ENCODE assay signal across 9 cellular contexts in genomic region chr1:206589206-206589605, GRCh38. TPM values are rescaled to one million over a fixed set of nuclear protein-coding genes. Genes with fewer than 3 reads are reported as not detected.
DNase-seq lines count a peak whose midpoint lies in the region; ATAC-seq lines count a peak whose summit lies in the region.
"Had no signal": no experiment of that assay in that cellular context is flagged by ENCODE, and none has a peak within 500 bp of the region (broad histone marks: within the 10 kb centered on the region; RNA-seq: fewer than 3 reads in every experiment).

No MANE protein-coding gene starts in this region.

- peaks cover 44 to 69% of the 10 kb centered on the region in 2 donors for H3K36me3 Mint-ChIP-seq in stimulated activated naive B cell treated with anti-CD40 and anti-IgM and Interleukin-4, amounts not matched to agents 10 μg/mL and 1 μg/mL and 100 μg/mL, for 72 hours

- H3K27me3 Mint-ChIP-seq in stimulated activated naive B cell treated with anti-CD40 and anti-IgM and Interleukin-4, amounts not matched to agents 10 μg/mL and 1 μg/mL and 100 μg/mL, for 72 hours = no peaks in the 10 kb centered on the region

- H3K36me3 ChIP-seq in adipocyte (ENCODE audit: control insufficient read depth, insufficient read depth, low read length, severe bottlenecking) = peaks cover 30% of the 10 kb centered on the region
- H3K36me3 ChIP-seq: neural progenitor cell had no signal

- H3K4me1 Mint-ChIP-seq in stimulated activated naive B cell treated with anti-CD40 and anti-IgM and Interleukin-4, amounts not matched to agents 10 μg/mL and 1 μg/mL and 100 μg/mL, for 72 hours = peaks cover 24 to 39% of the 10 kb centered on the region in 2 donors
- H3K4me1 Mint-ChIP-seq: neural progenitor cell had no signal

- no peak overlapping the region for H3K4me3 ChIP-seq in adipocyte (ENCODE audit: low read length)
- H3K4me3 ChIP-seq: neural progenitor cell, thoracic aorta had no signal

- H3K4me3 Mint-ChIP-seq in stimulated activated naive B cell treated with anti-CD40 and anti-IgM and Interleukin-4, amounts not matched to agents 10 μg/mL and 1 μg/mL and 100 μg/mL, for 72 hours = peak overlapping the region in 1 of 2 donors; percentile 28
- H3K4me3 Mint-ChIP-seq: neural progenitor cell had no signal

- H3K9me3 Mint-ChIP-seq in stimulated activated naive B cell treated with anti-CD40 and anti-IgM and Interleukin-4, amounts not matched to agents 10 μg/mL and 1 μg/mL and 100 μg/mL, for 72 hours = no peaks in the 10 kb centered on the region
- H3K9me3 Mint-ChIP-seq: neural progenitor cell had no signal

- peak; percentile 69 to 86 for ATAC-seq in left cardiac atrium
- no peak for ATAC-seq in stimulated activated naive B cell treated with anti-CD40 and anti-IgM and Interleukin-4, amounts not matched to agents 10 μg/mL and 1 μg/mL and 100 μg/mL, for 72 hours (replicated peaks)
- ATAC-seq in HG03354 (IDR thresholded peaks at IDR 0.05; ENCODE audit: poor library complexity, severe bottlenecking, unreplicated experiment) = no peak
- ATAC-seq in GM19467 (IDR thresholded peaks at IDR 0.05; ENCODE audit: unreplicated experiment) = no peak

- intact Hi-C loops in left cardiac atrium (cut with DNase I) = no loop called here

- H3K9ac ChIP-seq in adipocyte (ENCODE audit: low read length) = peak overlapping the region; percentile 6
- H3K9ac ChIP-seq: neural progenitor cell had no signal

- no peaks in the 10 kb centered on the region for H3K9me3 ChIP-seq in adipocyte (ENCODE audit: control insufficient read depth, low read length)
- H3K9me3 ChIP-seq: thoracic aorta had no signal

- peak; percentile 72 for DNase-seq in HPDE6-E6E7 (ENCODE audit: extremely low spot score)
- peak; percentile 82 for DNase-seq in adipocyte (ENCODE audit: low read depth)
- peak; percentile 43 for DNase-seq in left cardiac atrium
- no peak for DNase-seq in stimulated activated naive B cell treated with anti-CD40 and anti-IgM and Interleukin-4, amounts not matched to agents 10 μg/mL and 1 μg/mL and 100 μg/mL, for 72 hours
- no peak for DNase-seq in NCI-H446 treated with DMSO at 0.1 percent for 48 hours (lab: John Stamatoyannopoulos, UW)

- peaks cover 25% of the 10 kb centered on the region for H3K4me1 ChIP-seq in adipocyte (ENCODE audit: control insufficient read depth, insufficient read depth, low read length)

- H3K27me3 ChIP-seq in adipocyte (replicated peaks; ENCODE audit: control insufficient read depth, insufficient read depth, low read length) = no peaks in the 10 kb centered on the region
- H3K27me3 ChIP-seq: neural progenitor cell had no signal

- H3K27ac Mint-ChIP-seq in stimulated activated naive B cell treated with anti-CD40 and anti-IgM and Interleukin-4, amounts not matched to agents 10 μg/mL and 1 μg/mL and 100 μg/mL, for 72 hours = peak overlapping the region; percentile 21

RNA-seq across cellular contexts. Expression of gene EIF2D, which starts 23.1 kb away (rescaled TPM):
- total RNA-seq in left cardiac atrium = 10 to 100 TPM; 22.9 to 27.8 TPM

RNA-seq across cellular contexts. Expression of gene DYRK3, which starts 46.1 kb away (rescaled TPM):
- 10 to 100 TPM; 12.4 to 18.7 TPM for total RNA-seq in left cardiac atrium

Comparison
In these comparisons a context has a peak if more than half of its experiments do, and no peak if none do; other contexts are left out.
1. DNase-seq: peak in HPDE6-E6E7 (single experiment), adipocyte (single experiment) and left cardiac atrium (single experiment); none in stimulated activated naive B cell treated with anti-CD40 and anti-IgM and Interleukin-4, amounts not matched to agents 10 μg/mL and 1 μg/mL and 100 μg/mL, for 72 hours (single experiment) and NCI-H446 treated with DMSO at 0.1 percent for 48 hours (single experiment).
2. ATAC-seq: peak in left cardiac atrium (2 of 2); none in stimulated activated naive B cell treated with anti-CD40 and anti-IgM and Interleukin-4, amounts not matched to agents 10 μg/mL and 1 μg/mL and 100 μg/mL, for 72 hours (0 of 2), HG03354 (single experiment) and GM19467 (single experiment).